Comparison of ENCODE assay signal across 15 cellular contexts in the genomic region with DNA sequence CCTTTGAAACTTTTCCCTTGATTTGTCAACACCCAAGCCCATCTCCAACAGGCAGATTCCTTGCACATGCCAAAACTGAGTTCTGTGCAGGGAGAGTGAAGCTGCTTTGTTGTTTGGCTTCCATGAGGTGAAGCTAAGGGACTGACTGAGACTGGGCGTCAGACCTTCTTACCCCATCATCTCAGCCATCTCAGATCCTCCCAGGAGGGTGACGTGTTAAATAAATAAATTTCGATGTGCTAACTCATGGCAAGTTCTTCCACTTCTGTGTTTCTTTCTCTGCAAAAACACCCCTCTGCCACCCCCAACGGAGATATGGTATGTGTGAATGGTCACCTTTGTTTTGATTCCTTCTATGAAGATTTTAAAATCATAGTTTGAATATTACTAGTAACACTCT. TPM values are rescaled to one million over a fixed set of nuclear protein-coding genes. Genes with fewer than 3 reads are reported as not detected.
DNase-seq lines count a peak whose midpoint lies in the region; ATAC-seq lines count a peak whose summit lies in the region.
"Had no signal": no experiment of that assay in that cellular context is flagged by ENCODE, and none has a peak within 500 bp of the region (broad histone marks: within the 10 kb centered on the region; RNA-seq: fewer than 3 reads in every experiment).

No MANE protein-coding gene starts in this region.

- H3K4me1 Mint-ChIP-seq in stimulated activated effector memory CD8-positive, alpha-beta T cell treated with anti-CD3 and anti-CD28 coated beads, Interleukin-12 subunit alpha, Interleukin-12 subunit beta, amount 100 ng/mL, for 72 hours: no peaks in the 10 kb centered on the region

- H3K9me3 Mint-ChIP-seq in stimulated activated effector memory CD8-positive, alpha-beta T cell treated with anti-CD3 and anti-CD28 coated beads, Interleukin-12 subunit alpha, Interleukin-12 subunit beta, amount 100 ng/mL, for 72 hours: no peaks in the 10 kb centered on the region
- H3K9me3 Mint-ChIP-seq: CD4-positive, CD25-positive, alpha-beta regulatory T cell; IgD-negative memory B cell had no signal

- H3K36me3 Mint-ChIP-seq in stimulated activated effector memory CD8-positive, alpha-beta T cell treated with anti-CD3 and anti-CD28 coated beads, Interleukin-12 subunit alpha, Interleukin-12 subunit beta, amount 100 ng/mL, for 72 hours: peaks cover 98% of the 10 kb centered on the region

- no peak for ATAC-seq in stimulated activated effector memory CD8-positive, alpha-beta T cell treated with anti-CD3 and anti-CD28 coated beads, Interleukin-12 subunit alpha, Interleukin-12 subunit beta, amount 100 ng/mL, for 72 hours
- no peak for ATAC-seq in HG03159 (IDR thresholded peaks at IDR 0.05; ENCODE audit: unreplicated experiment)

- H3K4me3 Mint-ChIP-seq in stimulated activated effector memory CD8-positive, alpha-beta T cell treated with anti-CD3 and anti-CD28 coated beads, Interleukin-12 subunit alpha, Interleukin-12 subunit beta, amount 100 ng/mL, for 72 hours: no peak overlapping the region
- H3K4me3 Mint-ChIP-seq: CD4-positive, CD25-positive, alpha-beta regulatory T cell; IgD-negative memory B cell had no signal

- in situ Hi-C loops in SK-MEL-5 (cut with HindIII; ENCODE audit: low pct_unique_long_range_greater_than_20kb, low sequenced_read_pairs): no loop called here

- H3K27ac Mint-ChIP-seq in stimulated activated effector memory CD8-positive, alpha-beta T cell treated with anti-CD3 and anti-CD28 coated beads, Interleukin-12 subunit alpha, Interleukin-12 subunit beta, amount 100 ng/mL, for 72 hours: peak overlapping the region; percentile 8

- peak; percentile 20 for DNase-seq in Daoy (ENCODE audit: low read depth)
- peak; percentile 27 for DNase-seq in SK-MEL-5 (ENCODE audit: low read depth, low spot score)
- DNase-seq in fibroblast of gingiva (ENCODE audit: low read depth): peak; percentile 23
- DNase-seq in stimulated activated effector memory CD8-positive, alpha-beta T cell treated with anti-CD3 and anti-CD28 coated beads, Interleukin-12 subunit alpha, Interleukin-12 subunit beta, amount 100 ng/mL, for 72 hours (ENCODE audit: low spot score in 2 of 2): no peak
- no peak for DNase-seq in H4 (ENCODE audit: low spot score)
- no peak for DNase-seq in dermis blood vessel endothelial cell
- DNase-seq: CD4-positive, CD25-positive, alpha-beta regulatory T cell; DMS79; NCI-H1436 treated with DMSO at 0.1 percent for 48 hours; NCI-H2081 treated with DMSO at 0.1 percent for 48 hours; NCI-H2227 treated with DMSO at 0.1 percent for 48 hours; NCI-H526 treated with DMSO at 0.1 percent for 48 hours; OCI-M1 had no signal

RNA-seq across cellular contexts. Expression of gene UTP20, which starts 17.8 kb away (rescaled TPM):
- 41.9 and 42.2 TPM in 2 replicates for total RNA-seq in Daoy (2014; rRNA removed; shearing (Covaris generic))
- 44.2 and 50.6 TPM in 2 replicates for total RNA-seq in SK-MEL-5 (2014; rRNA removed; shearing (Covaris generic))
- 25.5 and 38.0 TPM in 2 replicates for polyA plus RNA-seq in SK-MEL-5 (2015; cell fraction: cytosol; rRNA removed)
- polyA plus RNA-seq in SK-MEL-5 (2015; cell fraction: nucleus; rRNA removed): 29.0 and 41.5 TPM in 2 replicates
- 14.4 and 17.0 TPM in 2 replicates for total RNA-seq in H4 (2014; rRNA removed; shearing (Covaris generic))
- 19.9 and 33.5 TPM in 2 replicates for total RNA-seq in dermis blood vessel endothelial cell

Comparison
In these comparisons a context has a peak if more than half of its experiments do, and no peak if none do; other contexts are left out.
1. DNase-seq: peak in Daoy (single experiment), SK-MEL-5 (single experiment) and fibroblast of gingiva (single experiment); none in stimulated activated effector memory CD8-positive, alpha-beta T cell treated with anti-CD3 and anti-CD28 coated beads, Interleukin-12 subunit alpha, Interleukin-12 subunit beta, amount 100 ng/mL, for 72 hours (0 of 2), H4 (single experiment) and dermis blood vessel endothelial cell (single experiment).